ENCODE assay signal across 24 cellular contexts in the genomic region with DNA sequence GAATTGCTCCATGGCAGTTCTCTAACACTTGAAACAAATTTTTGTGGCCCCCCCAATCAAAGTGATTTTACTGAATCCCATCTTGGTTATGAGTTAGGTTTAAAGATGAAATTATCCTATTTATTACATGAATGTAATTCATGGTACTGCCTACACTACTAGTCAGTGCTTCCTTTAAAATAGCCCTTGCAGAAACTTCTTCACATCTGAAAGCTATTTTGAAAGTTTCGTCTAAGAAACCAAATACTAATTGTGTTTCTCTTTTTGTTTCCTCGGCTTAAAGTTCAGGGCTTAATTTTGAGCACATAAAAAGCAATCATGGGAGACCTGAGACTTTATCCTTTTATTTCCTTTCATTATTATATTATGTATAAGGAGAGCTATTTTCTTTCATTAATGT.
DNase-seq lines count a peak whose midpoint lies in the region; ATAC-seq, FAIRE-seq and TF ChIP-seq lines count a peak whose summit lies in the region.
"Had no signal": no experiment of that assay in that cellular context is flagged by ENCODE, and none has a peak within 500 bp of the region (broad histone marks: within the 10 kb centered on the region; RNA-seq: fewer than 3 reads in every experiment).

No MANE protein-coding gene starts in this region.

- no peaks in the 10 kb centered on the region for H3K9me3 ChIP-seq in esophagus muscularis mucosa
- H3K9me3 ChIP-seq: BE2C, HAP-1 had no signal

- H3K36me3 ChIP-seq in esophagus muscularis mucosa: no peaks in the 10 kb centered on the region
- H3K36me3 ChIP-seq: BE2C, HAP-1 had no signal

- H3K4me3 ChIP-seq in esophagus muscularis mucosa: no peak overlapping the region
- H3K4me3 ChIP-seq: GM12878, GM23248, HAP-1 had no signal

- no peak overlapping the region for H3K27ac ChIP-seq in esophagus muscularis mucosa (replicated peaks in 1 of 4)
- H3K27ac ChIP-seq: GM23248 had no signal

- intact Hi-C loops in esophagus muscularis mucosa (cut with DNase I): no loop called here

- no peaks in the 10 kb centered on the region for H3K27me3 ChIP-seq in esophagus muscularis mucosa
- H3K27me3 ChIP-seq: BE2C had no signal

- peaks cover 5 to 61% (median 43%) of the 10 kb centered on the region in 4 donors for H3K4me1 ChIP-seq in esophagus muscularis mucosa
- H3K4me1 ChIP-seq: BE2C had no signal

- TF ChIP-seq EP300 in esophagus muscularis mucosa (IDR thresholded peaks at IDR 0.05): no peak

- WGBS in esophagus muscularis mucosa: 62% methylated on average over 2 of the region's 2 CpGs

- FAIRE-seq in RCC 7860 (lab: Jason Lieb, UNC) (peak; percentile 12), islet of Langerhans (lab: Jason Lieb, UNC) (peak; percentile 49)
- FAIRE-seq: A204.1, GM12878, GM19239, HTR-8/SVneo had no signal

- DNase-seq in RCC 7860 (ENCODE audit: low spot score) (no peak), NCI-H748 (lab: John Stamatoyannopoulos, UW; ENCODE audit: unreplicated experiment) (no peak), esophagus muscularis mucosa (ENCODE audit: extremely low spot score) (no peak)
- DNase-seq in activated CD8-positive, alpha-beta memory T cell treated with anti-CD3 and anti-CD28 coated beads, Interleukin-2, amount 50 U/mL, for 48 hours: no peak
- DNase-seq: ACHN; BE2C; C1 segment of cervical spinal cord; CD4-positive, CD25-positive, alpha-beta regulatory T cell; CD8-positive, alpha-beta memory T cell; COR-L47; DMS 273 treated with DMSO at 0.1 percent for 48 hours; DMS53; DND-41; EL; GM23248; IMR-90 had no signal

- TF ChIP-seq POLR2A in esophagus muscularis mucosa (IDR thresholded peaks at IDR 0.05; ENCODE audit: low read depth): no peak

- ATAC-seq in GM19324 (IDR thresholded peaks at IDR 0.05; ENCODE audit: low FRiP score, unreplicated experiment) (peak; percentile 48), HG03097 (IDR thresholded peaks at IDR 0.05; ENCODE audit: low FRiP score, unreplicated experiment) (no peak)
- ATAC-seq: GM12878 had no signal

- TF ChIP-seq CTCF in esophagus muscularis mucosa (IDR thresholded peaks at IDR 0.05): no peak
